In genomic region chr4:6574747-6575502, GRCh38 we compare ENCODE assay signal across 8 cellular contexts. TPM values are rescaled to one million over a fixed set of nuclear protein-coding genes. Genes with fewer than 3 reads are reported as not detected.
A peak's percentile ranks its signal among the peaks of the same experiment; 100 is the strongest.
DNase-seq lines count a peak whose midpoint lies in the region; ATAC-seq and TF ChIP-seq lines count a peak whose summit lies in the region.

Gene MAN2B2, plus strand, starts transcription at chr4:6575189. Its CDS starts 22 bp downstream, at chr4:6575211.

- H3K27me3 ChIP-seq in WERI-Rb-1 (ENCODE audit: insufficient read depth, low read depth, severe bottlenecking) (no peaks in the 10 kb centered on the region), breast epithelium (no peaks in the 10 kb centered on the region), smooth muscle cell (ENCODE audit: low read depth) (no peaks in the 10 kb centered on the region)

- DNase-seq in A172 (ENCODE audit: low spot score) (peak; percentile 49), NCI-H2107 treated with DMSO at 0.1 percent for 48 hours (lab: John Stamatoyannopoulos, UW; ENCODE audit: unreplicated experiment) (peak; percentile 17), WERI-Rb-1 (peak; percentile 91), breast epithelium (ENCODE audit: low spot score in 2 of 2) (peak; percentile 79 to 88), iPS-NIHi7 (ENCODE audit: extremely low spot score) (peak; percentile 100), smooth muscle cell (lab: John Stamatoyannopoulos, UW; ENCODE audit: unreplicated experiment) (peak; percentile 65)

- H3K36me3 ChIP-seq in WERI-Rb-1 (peaks cover 16% of the 10 kb centered on the region), breast epithelium (no peaks in the 10 kb centered on the region), smooth muscle cell (ENCODE audit: low read depth) (no peaks in the 10 kb centered on the region)

- TF ChIP-seq CTCF in WERI-Rb-1 (IDR thresholded peaks at IDR 0.05; ENCODE audit: low read depth, low read length) (no peak), breast epithelium (IDR thresholded peaks at IDR 0.05) (no peak), smooth muscle cell (IDR thresholded peaks at IDR 0.05; ENCODE audit: borderline replicate concordance, insufficient read depth, poor library complexity, severe bottlenecking) (no peak)

- H3K27ac ChIP-seq in WERI-Rb-1, result peak within 1 kb of the TSS; percentile 74
- H3K27ac ChIP-seq in breast epithelium, result peak within 1 kb of the TSS; percentile 52 to 75
- H3K27ac ChIP-seq in smooth muscle cell (ENCODE audit: low read depth), result no peak within 1 kb of the TSS

- 2% methylated on average over 39 of the region's 62 CpGs for WGBS in smooth muscle cell (ENCODE audit: low lambda C conversion rate)

- TF ChIP-seq POLR2A in breast epithelium (IDR thresholded peaks at IDR 0.05), result no peak

- peaks cover 0 to 4% of the 10 kb centered on the region in 2 donors for H3K4me1 ChIP-seq in breast epithelium
- peaks cover 3% of the 10 kb centered on the region for H3K4me1 ChIP-seq in smooth muscle cell (ENCODE audit: low read depth)

- H3K4me3 ChIP-seq in WERI-Rb-1 (ENCODE audit: low read depth, low read length), result peak within 1 kb of the TSS; percentile 66
- peak within 1 kb of the TSS; percentile 74 to 81 (median 81) for H3K4me3 ChIP-seq in breast epithelium
- peak within 1 kb of the TSS; percentile 88 for H3K4me3 ChIP-seq in smooth muscle cell

- no peaks in the 10 kb centered on the region for H4K20me1 ChIP-seq in smooth muscle cell (ENCODE audit: low read depth)

- no peaks in the 10 kb centered on the region for H3F3A ChIP-seq in smooth muscle cell (ENCODE audit: low read depth)

- intact Hi-C loops in breast epithelium (cut with DNase I; ENCODE audit: low total_unique reads), result no loop called here

- peak within 1 kb of the TSS; percentile 96 for H2AFZ ChIP-seq in smooth muscle cell (ENCODE audit: low read depth)

- peaks cover 2% of the 10 kb centered on the region for H3K9me3 ChIP-seq in WERI-Rb-1 (ENCODE audit: severe bottlenecking)
- H3K9me3 ChIP-seq in breast epithelium, result no peaks in the 10 kb centered on the region
- H3K9me3 ChIP-seq in smooth muscle cell (replicated peaks; ENCODE audit: low read depth), result no peaks in the 10 kb centered on the region

- ATAC-seq in GM18511 (IDR thresholded peaks at IDR 0.05; ENCODE audit: unreplicated experiment), result peak; percentile 97
- ATAC-seq in HG02981 (IDR thresholded peaks at IDR 0.05; ENCODE audit: unreplicated experiment), result peak; percentile 89

- peak within 1 kb of the TSS; percentile 99 for H3K4me2 ChIP-seq in smooth muscle cell

- no peaks in the 10 kb centered on the region for H3K79me2 ChIP-seq in smooth muscle cell (ENCODE audit: low read depth)

- H3K9ac ChIP-seq in smooth muscle cell (ENCODE audit: low read depth), result peak within 1 kb of the TSS; percentile 66

RNA-seq across cellular contexts. Expression of gene MAN2B2, which starts in this region (rescaled TPM):
- 11.0 and 12.1 TPM in 2 replicates for total RNA-seq in A172 (2014; rRNA removed; shearing (Covaris generic))
- total RNA-seq in breast epithelium (10 to 100 TPM; 18.7 to 49.8 (median 19.6) TPM), smooth muscle cell (15.5 and 18.3 TPM in 2 replicates)
- polyA plus RNA-seq in smooth muscle cell, result 14.5 and 19.6 TPM in 2 replicates

Comparison
In these comparisons a context has a peak if more than half of its experiments do, and no peak if none do; other contexts are left out.
1. DNase-seq: peak in every context shown above with its lines; median percentile 100 in iPS-NIHi7; 91 in WERI-Rb-1; 84 in breast epithelium; 65 in smooth muscle cell; 49 in A172; 17 in NCI-H2107 treated with DMSO at 0.1 percent for 48 hours.